In genomic region chr11:126357969-126358762, GRCh38 we compare ENCODE assay signal across 10 cellular contexts. TPM values are rescaled to one million over a fixed set of nuclear protein-coding genes. Genes with fewer than 3 reads are reported as not detected.
DNase-seq lines count a peak whose midpoint lies in the region; ATAC-seq and TF ChIP-seq lines count a peak whose summit lies in the region.
"Had no signal": no experiment of that assay in that cellular context is flagged by ENCODE, and none has a peak within 500 bp of the region (broad histone marks: within the 10 kb centered on the region; RNA-seq: fewer than 3 reads in every experiment).

No MANE protein-coding gene starts in this region.

- no peak for TF ChIP-seq POLR2A in Peyer's patch (IDR thresholded peaks at IDR 0.05)
- TF ChIP-seq POLR2A in gastroesophageal sphincter (IDR thresholded peaks at IDR 0.05): no peak

- no peaks in the 10 kb centered on the region for H3K9me3 ChIP-seq in Peyer's patch
- H3K9me3 ChIP-seq in gastroesophageal sphincter: no peaks in the 10 kb centered on the region

- H3K79me2 ChIP-seq in mesendoderm (ENCODE audit: control insufficient read depth, insufficient read depth, low read length): peaks cover 9% of the 10 kb centered on the region

- H3K36me3 ChIP-seq in Peyer's patch: no peaks in the 10 kb centered on the region
- no peaks in the 10 kb centered on the region for H3K36me3 ChIP-seq in gastroesophageal sphincter
- H3K36me3 ChIP-seq in mesendoderm (ENCODE audit: control insufficient read depth, insufficient read depth, low read length): no peaks in the 10 kb centered on the region

- peaks cover 0 to 45% (median 0%) of the 10 kb centered on the region in 4 donors for H3K4me1 ChIP-seq in Peyer's patch
- peaks cover 0 to 85% (median 43%) of the 10 kb centered on the region in 3 donors for H3K4me1 ChIP-seq in gastroesophageal sphincter
- H3K4me1 ChIP-seq in mesendoderm (ENCODE audit: control insufficient read depth, low read depth, low read length): peaks cover 12% of the 10 kb centered on the region

- no peak overlapping the region for H3K4ac ChIP-seq in mesendoderm (ENCODE audit: low read depth, low read length)

- DNase-seq in AG08396 (ENCODE audit: low spot score) (peak; percentile 31), Peyer's patch (no peak), osteocyte (ENCODE audit: extremely low spot score, unreplicated experiment) (no peak), mesendoderm (no peak), cortex of kidney (lab: John Stamatoyannopoulos, UW) (no peak), hippocampal formation (lab: John Stamatoyannopoulos, UW) (no peak)
- DNase-seq: ACHN had no signal

- no peaks in the 10 kb centered on the region for H3K9me3 Mint-ChIP-seq in osteocyte (ENCODE audit: unreplicated experiment)

- H3K27ac Mint-ChIP-seq in osteocyte (ENCODE audit: unreplicated experiment): peak overlapping the region; percentile 86

- no peak overlapping the region for H2BK5ac ChIP-seq in mesendoderm (ENCODE audit: low read length)

- no peak overlapping the region for H3K18ac ChIP-seq in mesendoderm (ENCODE audit: low read length)

- no peak overlapping the region for H2BK15ac ChIP-seq in mesendoderm (replicated peaks; ENCODE audit: low read depth)

- no peak overlapping the region for H4K5ac ChIP-seq in mesendoderm (ENCODE audit: low read length)

- TF ChIP-seq EP300 in gastroesophageal sphincter (IDR thresholded peaks at IDR 0.05): no peak

- no peak overlapping the region for H2AK5ac ChIP-seq in mesendoderm (ENCODE audit: low read length)

- TF ChIP-seq CTCF in Peyer's patch (IDR thresholded peaks at IDR 0.05) (no peak), gastroesophageal sphincter (IDR thresholded peaks at IDR 0.05) (no peak), osteocyte (IDR thresholded peaks at IDR 0.05) (no peak)

- no peak overlapping the region for H3K23ac ChIP-seq in mesendoderm (ENCODE audit: low read length)

- no peak overlapping the region for H3K9ac ChIP-seq in mesendoderm (ENCODE audit: low read length)

- ATAC-seq in gastroesophageal sphincter (no peak), esophagus mucosa (no peak)
- ATAC-seq: K562 had no signal

- no peak overlapping the region for H3K4me2 ChIP-seq in mesendoderm (ENCODE audit: low read length)

- H3K27me3 ChIP-seq in Peyer's patch (no peaks in the 10 kb centered on the region), gastroesophageal sphincter (no peaks in the 10 kb centered on the region), mesendoderm (ENCODE audit: insufficient read depth, low read length, poor library complexity) (no peaks in the 10 kb centered on the region)

- H3K4me3 ChIP-seq in Peyer's patch: peak overlapping the region in 1 of 4 donors; percentile 56
- H3K4me3 ChIP-seq in gastroesophageal sphincter: peak overlapping the region in 1 of 2 donors; percentile 72
- H3K4me3 ChIP-seq in mesendoderm (ENCODE audit: low read length): no peak overlapping the region
- H3K4me3 ChIP-seq: K562 had no signal

- peaks cover 3% of the 10 kb centered on the region for H3K36me3 Mint-ChIP-seq in osteocyte (ENCODE audit: unreplicated experiment)

- peaks cover 16% of the 10 kb centered on the region for H3K79me1 ChIP-seq in mesendoderm (ENCODE audit: low read length)

- H3K4me3 Mint-ChIP-seq in osteocyte (ENCODE audit: unreplicated experiment): peak overlapping the region; percentile 85

- H2BK120ac ChIP-seq in mesendoderm (ENCODE audit: low read depth, low read length): no peak overlapping the region

- peaks cover 76% of the 10 kb centered on the region for H3K4me1 Mint-ChIP-seq in osteocyte (ENCODE audit: unreplicated experiment)

- no peak overlapping the region for H4K8ac ChIP-seq in mesendoderm (ENCODE audit: low read depth, low read length)

- H3K27ac ChIP-seq in Peyer's patch: peak overlapping the region in 3 of 4 donors; percentile 72 to 85 (median 80)
- peak overlapping the region in 3 of 4 donors; percentile 86 to 92 (median 89) for H3K27ac ChIP-seq in gastroesophageal sphincter
- H3K27ac ChIP-seq in mesendoderm (ENCODE audit: low read depth, low read length): no peak overlapping the region

- H3K27me3 Mint-ChIP-seq in osteocyte (ENCODE audit: unreplicated experiment): no peaks in the 10 kb centered on the region

- H3K56ac ChIP-seq in mesendoderm (ENCODE audit: low read length): no peak overlapping the region

- 70 to 85% methylated on average over 2 of the region's 18 CpGs for WGBS in gastroesophageal sphincter (ENCODE audit: low coverage in 1 of 2), 2 donors
- no CpG with 5 or more reads among the region's 18 CpGs for WGBS in mesendoderm (ENCODE audit: extremely low coverage, insufficient coverage, low lambda C conversion rate)

RNA-seq across cellular contexts. Expression of gene ST3GAL4, which starts 2.7 kb away (rescaled TPM):
- 10 to 100 TPM in 1 of 4 donors, 1 to 10 TPM in 3; 1.1 to 14.0 (median 8.6) TPM for total RNA-seq in Peyer's patch
- 10 to 100 TPM; 42.1 to 56.2 (median 47.2) TPM for total RNA-seq in gastroesophageal sphincter
- total RNA-seq in osteocyte: 73.1 and 74.8 TPM in 2 replicates
- polyA plus RNA-seq in mesendoderm (2013, experiment 1 of 2): 8.4 TPM
- polyA plus RNA-seq in mesendoderm (2013, experiment 2 of 2): 8.7 TPM
- 54.2 TPM for total RNA-seq in esophagus mucosa

RNA-seq across cellular contexts. Expression of gene DCPS, which starts 54.3 kb away (rescaled TPM):
- total RNA-seq in Peyer's patch (10 to 100 TPM in 1 of 4 donors, 1 to 10 TPM in 3; 6.7 to 23.9 (median 7.9) TPM), gastroesophageal sphincter (10 to 100 TPM; 11.8 to 20.6 (median 15.9) TPM), osteocyte (11.2 and 15.2 TPM in 2 replicates), esophagus mucosa (17.4 TPM)
- polyA plus RNA-seq in mesendoderm (2013, experiment 1 of 2): 20.0 TPM
- polyA plus RNA-seq in mesendoderm (2013, experiment 2 of 2): 20.1 TPM
